ENCODE assay signal across 15 cellular contexts in the genomic region with DNA sequence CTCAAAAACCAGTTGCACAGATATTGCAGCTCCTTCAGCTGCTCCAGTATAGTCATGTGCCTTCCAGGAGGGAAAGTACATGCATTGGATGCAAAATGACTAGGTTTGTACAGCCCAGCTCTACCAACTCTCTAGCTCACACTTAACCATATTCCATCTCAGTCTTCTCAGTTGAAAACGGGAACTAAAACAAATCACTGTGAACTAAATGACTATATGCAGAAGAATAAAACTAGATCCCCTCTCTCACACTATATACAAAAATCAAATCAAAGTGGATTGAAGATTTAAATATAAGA. TPM values are rescaled to one million over a fixed set of nuclear protein-coding genes. Genes with fewer than 3 reads are reported as not detected.
A peak's percentile ranks its signal among the peaks of the same experiment; 100 is the strongest.
DNase-seq lines count a peak whose midpoint lies in the region; ATAC-seq and TF ChIP-seq lines count a peak whose summit lies in the region.
"Had no signal": no experiment of that assay in that cellular context is flagged by ENCODE, and none has a peak within 500 bp of the region (broad histone marks: within the 10 kb centered on the region; RNA-seq: fewer than 3 reads in every experiment).

No MANE protein-coding gene starts in this region.

- POLR2A ChIA-PET in activated CD4-positive, alpha-beta T cell treated with anti-CD3 and anti-CD28 coated beads for 36 hours (lab: Charles Lee): interaction anchor here (0.6 to 1.5 kb wide), 4 partner anchors 26 to 65 kb away, joined by 3 to 11 read pairs (median 4); partner anchors contain the start of gene LYRM1
- POLR2A ChIA-PET in activated CD8-positive, alpha-beta T cell treated with anti-CD3 and anti-CD28 coated beads for 36 hours (lab: Charles Lee): interaction anchor here (1.4 to 2.1 kb wide), 3 partner anchors 12 to 36 kb away, joined by 4 to 6 read pairs (median 5); partner anchors contain the start of genes DCUN1D3 and LYRM1

- H3K9me3 Mint-ChIP-seq in activated CD4-positive, alpha-beta T cell treated with anti-CD3 and anti-CD28 coated beads for 36 hours (ENCODE audit: low read depth): no peaks in the 10 kb centered on the region
- H3K9me3 Mint-ChIP-seq in IgD-negative memory B cell: no peaks in the 10 kb centered on the region
- H3K9me3 Mint-ChIP-seq in activated CD8-positive, alpha-beta T cell treated with anti-CD3 and anti-CD28 coated beads for 36 hours: no peaks in the 10 kb centered on the region
- H3K9me3 Mint-ChIP-seq in nephron: no peaks in the 10 kb centered on the region
- H3K9me3 Mint-ChIP-seq: endodermal cell had no signal

- CTCF ChIA-PET in activated CD4-positive, alpha-beta T cell treated with anti-CD3 and anti-CD28 coated beads for 36 hours (lab: Charles Lee): interaction anchor here (0.6 to 2.3 kb wide), 5 partner anchors 8 to 27 kb away, joined by 3 to 11 read pairs (median 3); partner anchors contain the start of genes DCUN1D3 and LYRM1
- CTCF ChIA-PET in activated CD8-positive, alpha-beta T cell treated with anti-CD3 and anti-CD28 coated beads for 36 hours (lab: Charles Lee): interaction anchor here (0.9 to 3.1 kb wide), 11 partner anchors 8 to 43 kb away, joined by 3 to 21 read pairs (median 4); no protein-coding TSS in a partner anchor

- no peak for TF ChIP-seq CTCF in activated CD8-positive, alpha-beta T cell treated with anti-CD3 and anti-CD28 coated beads for 36 hours (IDR thresholded peaks at IDR 0.05)
- TF ChIP-seq CTCF in nephron (IDR thresholded peaks at IDR 0.05; ENCODE audit: unreplicated experiment in 3 of 3): no peak

- H3K36me3 Mint-ChIP-seq in activated CD4-positive, alpha-beta T cell treated with anti-CD3 and anti-CD28 coated beads for 36 hours (ENCODE audit: low read depth): peaks cover 5% of the 10 kb centered on the region
- peaks cover 3% of the 10 kb centered on the region for H3K36me3 Mint-ChIP-seq in IgD-negative memory B cell
- H3K36me3 Mint-ChIP-seq in activated CD8-positive, alpha-beta T cell treated with anti-CD3 and anti-CD28 coated beads for 36 hours (ENCODE audit: low read depth): peaks cover 19% of the 10 kb centered on the region
- H3K36me3 Mint-ChIP-seq in nephron (ENCODE audit: low read depth): peaks cover 7% of the 10 kb centered on the region

- H3K4me3 Mint-ChIP-seq in activated CD4-positive, alpha-beta T cell treated with anti-CD3 and anti-CD28 coated beads for 36 hours: no peak overlapping the region
- H3K4me3 Mint-ChIP-seq in IgD-negative memory B cell: peak overlapping the region in 3 of 4 donors; percentile 6 to 84 (median 25)
- no peak overlapping the region for H3K4me3 Mint-ChIP-seq in activated CD8-positive, alpha-beta T cell treated with anti-CD3 and anti-CD28 coated beads for 36 hours
- H3K4me3 Mint-ChIP-seq in nephron: no peak overlapping the region
- H3K4me3 Mint-ChIP-seq: endodermal cell had no signal

- DNase-seq in activated CD4-positive, alpha-beta T cell treated with anti-CD3 and anti-CD28 coated beads for 36 hours: no peak
- no peak for DNase-seq in activated CD4-positive, alpha-beta T cell treated with anti-CD3 and anti-CD28 coated beads for 48 hours
- DNase-seq in activated CD8-positive, alpha-beta T cell treated with anti-CD3 and anti-CD28 coated beads for 36 hours: no peak
- DNase-seq in NCI-H1436 (lab: John Stamatoyannopoulos, UW): no peak
- DNase-seq: 8988T, KG1, lower lobe of right lung, NCI-H2029, NCI-H526 treated with DMSO at 0.1 percent for 48 hours, right cardiac atrium had no signal

- intact Hi-C loops in activated CD4-positive, alpha-beta T cell treated with anti-CD3 and anti-CD28 coated beads for 36 hours (cut with DNase I, micrococcal nuclease): loop anchor here (2.0 kb wide), 3 partner anchors 35 to 69 kb away; partner anchors contain the start of genes ERI2 (in 1 of the 2) and REXO5 (in 1 of the 2)
- intact Hi-C loops in activated CD8-positive, alpha-beta T cell treated with anti-CD3 and anti-CD28 coated beads for 36 hours (cut with micrococcal nuclease): no loop called here

- peaks cover 53% of the 10 kb centered on the region for H3K4me1 Mint-ChIP-seq in activated CD4-positive, alpha-beta T cell treated with anti-CD3 and anti-CD28 coated beads for 36 hours
- H3K4me1 Mint-ChIP-seq in IgD-negative memory B cell: peaks cover 32 to 46% (median 40%) of the 10 kb centered on the region in 3 donors
- peaks cover 62% of the 10 kb centered on the region for H3K4me1 Mint-ChIP-seq in activated CD8-positive, alpha-beta T cell treated with anti-CD3 and anti-CD28 coated beads for 36 hours (ENCODE audit: low read depth)
- H3K4me1 Mint-ChIP-seq in nephron: peaks cover 39% of the 10 kb centered on the region

- H3K27ac Mint-ChIP-seq in activated CD4-positive, alpha-beta T cell treated with anti-CD3 and anti-CD28 coated beads for 36 hours: peak overlapping the region; percentile 21
- peak overlapping the region in 1 of 3 donors; percentile 0 for H3K27ac Mint-ChIP-seq in IgD-negative memory B cell
- peak overlapping the region; percentile 28 for H3K27ac Mint-ChIP-seq in activated CD8-positive, alpha-beta T cell treated with anti-CD3 and anti-CD28 coated beads for 36 hours
- peak overlapping the region; percentile 1 to 13 (median 8) for H3K27ac Mint-ChIP-seq in nephron
- H3K27ac Mint-ChIP-seq: endodermal cell had no signal

- no peaks in the 10 kb centered on the region for H3K27me3 Mint-ChIP-seq in activated CD4-positive, alpha-beta T cell treated with anti-CD3 and anti-CD28 coated beads for 36 hours
- no peaks in the 10 kb centered on the region for H3K27me3 Mint-ChIP-seq in IgD-negative memory B cell
- no peaks in the 10 kb centered on the region for H3K27me3 Mint-ChIP-seq in activated CD8-positive, alpha-beta T cell treated with anti-CD3 and anti-CD28 coated beads for 36 hours
- H3K27me3 Mint-ChIP-seq in nephron (ENCODE audit: low read depth): no peaks in the 10 kb centered on the region

- no peak for ATAC-seq in activated CD4-positive, alpha-beta T cell treated with anti-CD3 and anti-CD28 coated beads for 36 hours
- no peak for ATAC-seq in activated CD8-positive, alpha-beta T cell treated with anti-CD3 and anti-CD28 coated beads for 36 hours
- ATAC-seq in GM21515 (IDR thresholded peaks at IDR 0.05; ENCODE audit: unreplicated experiment) (no peak), GM19035 (IDR thresholded peaks at IDR 0.05; ENCODE audit: unreplicated experiment) (no peak)
- ATAC-seq: right cardiac atrium had no signal

RNA-seq across cellular contexts. Expression of gene DCUN1D3, which starts 24.9 kb away (rescaled TPM):
- 1 to 10 TPM; 4.2 to 5.1 TPM for total RNA-seq in activated CD4-positive, alpha-beta T cell treated with anti-CD3 and anti-CD28 coated beads for 36 hours
- polyA plus RNA-seq in IgD-negative memory B cell: 0.97 TPM
- total RNA-seq in activated CD8-positive, alpha-beta T cell treated with anti-CD3 and anti-CD28 coated beads for 36 hours: 1 to 10 TPM; 5.9 to 6.9 TPM

RNA-seq across cellular contexts. Expression of gene LYRM1, which starts 25.3 kb away (rescaled TPM):
- 10 to 100 TPM; 24.7 to 29.5 TPM for total RNA-seq in activated CD4-positive, alpha-beta T cell treated with anti-CD3 and anti-CD28 coated beads for 36 hours
- 33.5 TPM for polyA plus RNA-seq in IgD-negative memory B cell
- 10 to 100 TPM; 31.3 to 32.5 TPM for total RNA-seq in activated CD8-positive, alpha-beta T cell treated with anti-CD3 and anti-CD28 coated beads for 36 hours

Comparison
In these comparisons a context has a peak if more than half of its experiments do, and no peak if none do; other contexts are left out.
1. H3K4me3 Mint-ChIP-seq: peak in IgD-negative memory B cell (3 of 4); none in activated CD4-positive, alpha-beta T cell treated with anti-CD3 and anti-CD28 coated beads for 36 hours (single experiment), activated CD8-positive, alpha-beta T cell treated with anti-CD3 and anti-CD28 coated beads for 36 hours (single experiment) and nephron (0 of 3).